24 cellular contexts compared by ENCODE assay signal in genomic region chr2:218631837-218632236, GRCh38. TPM values are rescaled to one million over a fixed set of nuclear protein-coding genes. Genes with fewer than 3 reads are reported as not detected.
A peak's percentile ranks its signal among the peaks of the same experiment; 100 is the strongest.
DNase-seq lines count a peak whose midpoint lies in the region; ATAC-seq and TF ChIP-seq lines count a peak whose summit lies in the region.
"Had no signal": no experiment of that assay in that cellular context is flagged by ENCODE, and none has a peak within 500 bp of the region (broad histone marks: within the 10 kb centered on the region; RNA-seq: fewer than 3 reads in every experiment).

No MANE protein-coding gene starts in this region.

- H3K9me3 ChIP-seq in left ventricle myocardium inferior (replicated peaks), result no peaks in the 10 kb centered on the region
- H3K9me3 ChIP-seq: esophagus muscularis mucosa, lower lobe of right lung had no signal

- peak overlapping the region; percentile 33 for H3K27ac ChIP-seq in left ventricle myocardium inferior (replicated peaks)
- peak overlapping the region; percentile 38 for H3K27ac ChIP-seq in epithelial cell of prostate
- H3K27ac ChIP-seq: C4-2B, cardiac muscle cell, esophagus muscularis mucosa, lower lobe of right lung had no signal

- peak overlapping the region; percentile 23 for H3K27ac Mint-ChIP-seq in stimulated activated effector memory CD8-positive, alpha-beta T cell treated with anti-CD3 and anti-CD28 coated beads, Interleukin-12 subunit alpha, Interleukin-12 subunit beta, amount 100 ng/mL, for 72 hours
- H3K27ac Mint-ChIP-seq: HFFc6 had no signal

- H3K4me3 Mint-ChIP-seq in stimulated activated effector memory CD8-positive, alpha-beta T cell treated with anti-CD3 and anti-CD28 coated beads, Interleukin-12 subunit alpha, Interleukin-12 subunit beta, amount 100 ng/mL, for 72 hours, result no peak overlapping the region
- H3K4me3 Mint-ChIP-seq: HFFc6 had no signal

- no peaks in the 10 kb centered on the region for H3K27me3 ChIP-seq in left ventricle myocardium inferior (ENCODE audit: low read depth)
- H3K27me3 ChIP-seq: cardiac muscle cell, esophagus muscularis mucosa had no signal

- no peaks in the 10 kb centered on the region for H3K9me3 Mint-ChIP-seq in stimulated activated effector memory CD8-positive, alpha-beta T cell treated with anti-CD3 and anti-CD28 coated beads, Interleukin-12 subunit alpha, Interleukin-12 subunit beta, amount 100 ng/mL, for 72 hours
- H3K9me3 Mint-ChIP-seq: activated naive CD4-positive, alpha-beta T cell treated with anti-CD3 and anti-CD28 coated beads, Interleukin-2, amount 50 U/mL, for 72 hours; HFFc6 had no signal

- peaks cover 36% of the 10 kb centered on the region for H3K36me3 ChIP-seq in left ventricle myocardium inferior

- TF ChIP-seq CTCF in left ventricle myocardium inferior (IDR thresholded peaks at IDR 0.05; ENCODE audit: borderline replicate concordance), result no peak

- no peak overlapping the region for H3K4me3 ChIP-seq in left ventricle myocardium inferior
- H3K4me3 ChIP-seq: cardiac muscle cell, esophagus muscularis mucosa, lower lobe of right lung had no signal

- intact Hi-C loops in left ventricle myocardium inferior (cut with micrococcal nuclease), result no loop called here
- intact Hi-C loops in Right ventricle myocardium superior (cut with DNase I), result no loop called here

- peaks cover 34% of the 10 kb centered on the region for H3K36me3 Mint-ChIP-seq in stimulated activated effector memory CD8-positive, alpha-beta T cell treated with anti-CD3 and anti-CD28 coated beads, Interleukin-12 subunit alpha, Interleukin-12 subunit beta, amount 100 ng/mL, for 72 hours
- H3K36me3 Mint-ChIP-seq: activated naive CD4-positive, alpha-beta T cell treated with anti-CD3 and anti-CD28 coated beads, Interleukin-2, amount 50 U/mL, for 72 hours had no signal

- peaks cover 6% of the 10 kb centered on the region for H3K4me1 Mint-ChIP-seq in stimulated activated effector memory CD8-positive, alpha-beta T cell treated with anti-CD3 and anti-CD28 coated beads, Interleukin-12 subunit alpha, Interleukin-12 subunit beta, amount 100 ng/mL, for 72 hours

- H3K4me1 ChIP-seq in left ventricle myocardium inferior, result no peaks in the 10 kb centered on the region
- H3K4me1 ChIP-seq: lower lobe of right lung had no signal

- no peak for ATAC-seq in Right ventricle myocardium superior (ENCODE audit: poor library complexity)
- no peak for ATAC-seq in stimulated activated effector memory CD8-positive, alpha-beta T cell treated with anti-CD3 and anti-CD28 coated beads, Interleukin-12 subunit alpha, Interleukin-12 subunit beta, amount 100 ng/mL, for 72 hours
- ATAC-seq in GM21576 (IDR thresholded peaks at IDR 0.05; ENCODE audit: unreplicated experiment), result no peak
- ATAC-seq: activated naive CD4-positive, alpha-beta T cell treated with anti-CD3 and anti-CD28 coated beads, Interleukin-2, amount 50 U/mL, for 72 hours; lower lobe of right lung had no signal

- DNase-seq in left ventricle myocardium inferior (no peak), Right ventricle myocardium superior (no peak), SW480 (ENCODE audit: low spot score) (peak; percentile 27), epithelial cell of prostate (ENCODE audit: low read depth, low spot score) (no peak), NOMO-1 treated with DMSO at 0.1 percent for 48 hours (lab: John Stamatoyannopoulos, UW; ENCODE audit: unreplicated experiment) (no peak)
- DNase-seq in stimulated activated effector memory CD8-positive, alpha-beta T cell treated with anti-CD3 and anti-CD28 coated beads, Interleukin-12 subunit alpha, Interleukin-12 subunit beta, amount 100 ng/mL, for 72 hours (ENCODE audit: low spot score in 2 of 2), result no peak
- no peak for DNase-seq in activated T-cell treated with anti-CD3 and anti-CD28 coated beads, Interleukin-2, amount 50 U/mL, for 48 hours
- DNase-seq: activated CD4-positive, CD25-positive, alpha-beta regulatory T cell treated with anti-CD3 and anti-CD28 coated beads, Interleukin-2, amount 50 U/mL, for 72 hours; GF-D8; head of caudate nucleus; HFFc6; lower lobe of right lung; NCI-H1092 treated with DMSO at 0.1 percent for 48 hours; NCI-H2081 treated with DMSO at 0.1 percent for 48 hours; NCI-H748 treated with DMSO at 0.1 percent for 48 hours; occipital lobe; right cardiac atrium; stimulated activated CD4-positive, alpha-beta T cell treated with anti-CD3 and anti-CD28 coated beads, Interleukin-15, amount 100 ng/mL, for 24 hours; T-helper 9 cell had no signal

RNA-seq across cellular contexts. Expression of gene PLCD4, which starts 24.1 kb away (rescaled TPM):
- total RNA-seq in left ventricle myocardium inferior (0.99 TPM), Right ventricle myocardium superior (0.62 TPM)

RNA-seq across cellular contexts. Expression of gene ZNF142, which starts 27.6 kb away (rescaled TPM):
- total RNA-seq in left ventricle myocardium inferior (19.9 TPM), Right ventricle myocardium superior (20.5 TPM)

RNA-seq across cellular contexts. Expression of gene BCS1L, which starts 27.6 kb away (rescaled TPM):
- total RNA-seq in left ventricle myocardium inferior (48.6 TPM), Right ventricle myocardium superior (47.6 TPM)

RNA-seq across cellular contexts. Expression of gene RNF25, which starts 40.0 kb away (rescaled TPM):
- total RNA-seq in left ventricle myocardium inferior (14.7 TPM), Right ventricle myocardium superior (12.4 TPM)

RNA-seq across cellular contexts. Expression of gene STK36, which starts 40.0 kb away (rescaled TPM):
- total RNA-seq in left ventricle myocardium inferior (7.4 TPM), Right ventricle myocardium superior (3.9 TPM)
